In genomic region chr12:54229624-54230212, GRCh38 we compare ENCODE assay signal across 10 cellular contexts. TPM values are rescaled to one million over a fixed set of nuclear protein-coding genes. Genes with fewer than 3 reads are reported as not detected.
DNase-seq lines count a peak whose midpoint lies in the region; ATAC-seq and TF ChIP-seq lines count a peak whose summit lies in the region.
"Had no signal": no experiment of that assay in that cellular context is flagged by ENCODE, and none has a peak within 500 bp of the region (broad histone marks: within the 10 kb centered on the region; RNA-seq: fewer than 3 reads in every experiment).

No MANE protein-coding gene starts in this region.

- no peak for TF ChIP-seq POLR2A in tibial nerve (IDR thresholded peaks at IDR 0.05)

- peaks cover 0 to 36% (median 2%) of the 10 kb centered on the region in 4 donors for H3K4me1 ChIP-seq in tibial nerve

- peak in 1 of 2 donors; percentile 62 for TF ChIP-seq EP300 in tibial nerve (IDR thresholded peaks at IDR 0.05)

- WGBS in tibial nerve, 2 donors, result 43 to 48% methylated on average over 4 of the region's 4 CpGs

- ATAC-seq in GM19397 (IDR thresholded peaks at IDR 0.05; ENCODE audit: unreplicated experiment) (no peak), HG02759 (IDR thresholded peaks at IDR 0.05; ENCODE audit: unreplicated experiment) (no peak)

- DNase-seq in HT1080 (ENCODE audit: low read depth) (peak; percentile 91), brain microvascular endothelial cell (peak; percentile 94), left kidney (ENCODE audit: low read depth, low spot score) (peak; percentile 97), tibial nerve (ENCODE audit: low spot score in 2 of 2) (no peak), SKM-1 (lab: John Stamatoyannopoulos, UW; ENCODE audit: unreplicated experiment) (no peak), NCI-H1105 (lab: John Stamatoyannopoulos, UW) (no peak)
- DNase-seq: activated naive CD4-positive, alpha-beta T cell treated with anti-CD3 and anti-CD28 coated beads for 36 hours; NCI-H345 had no signal

- no peak overlapping the region for H3K4me3 ChIP-seq in brain microvascular endothelial cell (ENCODE audit: low read depth, low read length)
- no peak overlapping the region for H3K4me3 ChIP-seq in tibial nerve

- in situ Hi-C loops in brain microvascular endothelial cell (cut with HindIII; ENCODE audit: low pct_ligation_motif_present, low sequenced_read_pairs), result no loop called here

- H3K36me3 ChIP-seq in brain microvascular endothelial cell (replicated peaks), result no peaks in the 10 kb centered on the region
- H3K36me3 ChIP-seq in tibial nerve, result no peaks in the 10 kb centered on the region

- H3K27ac ChIP-seq in brain microvascular endothelial cell (peak overlapping the region; percentile 65), tibial nerve (peak overlapping the region; percentile 4 to 91 (median 70))

- no peaks in the 10 kb centered on the region for H3K9me3 ChIP-seq in tibial nerve

- no peaks in the 10 kb centered on the region for H3K27me3 ChIP-seq in brain microvascular endothelial cell (replicated peaks)
- no peaks in the 10 kb centered on the region for H3K27me3 ChIP-seq in tibial nerve

- TF ChIP-seq CTCF in brain microvascular endothelial cell (IDR thresholded peaks at IDR 0.05; ENCODE audit: low read depth, low read length, missing control alignments) (no peak), tibial nerve (IDR thresholded peaks at IDR 0.05) (no peak)

RNA-seq across cellular contexts. Expression of gene SMUG1, which starts 40.9 kb away (rescaled TPM):
- 90.4 and 101 TPM in 2 replicates for total RNA-seq in HT1080 (2014; rRNA removed; shearing (Covaris generic))
- 65.2 and 68.2 TPM in 2 replicates for polyA plus RNA-seq in HT1080 (2015; cell fraction: cytosol; rRNA removed)
- 87.2 and 103 TPM in 2 replicates for polyA plus RNA-seq in HT1080 (2015; cell fraction: nucleus; rRNA removed)
- 10 to 100 TPM; 31.5 to 55.5 (median 36.3) TPM for total RNA-seq in tibial nerve

RNA-seq across cellular contexts. Expression of gene CBX5, which starts 50.2 kb away (rescaled TPM):
- 55.9 and 67.6 TPM in 2 replicates for total RNA-seq in HT1080 (2014; rRNA removed; shearing (Covaris generic))
- 30.8 and 34.9 TPM in 2 replicates for polyA plus RNA-seq in HT1080 (2015; cell fraction: cytosol; rRNA removed)
- 43.5 and 49.9 TPM in 2 replicates for polyA plus RNA-seq in HT1080 (2015; cell fraction: nucleus; rRNA removed)
- 10 to 100 TPM; 32.1 to 50.0 (median 42.4) TPM for total RNA-seq in tibial nerve

RNA-seq across cellular contexts. Expression of gene HNRNPA1, which starts 50.8 kb away (rescaled TPM):
- 500 and 660 TPM in 2 replicates for total RNA-seq in HT1080 (2014; rRNA removed; shearing (Covaris generic))
- polyA plus RNA-seq in HT1080 (2015; cell fraction: cytosol; rRNA removed), result 1,998 and 2,963 TPM in 2 replicates
- polyA plus RNA-seq in HT1080 (2015; cell fraction: nucleus; rRNA removed), result 1,635 and 2,052 TPM in 2 replicates
- 100 to 1,000 TPM; 450 to 769 (median 570) TPM for total RNA-seq in tibial nerve

Comparison
In these comparisons a context has a peak if more than half of its experiments do, and no peak if none do; other contexts are left out.
1. DNase-seq: peak in HT1080 (single experiment), brain microvascular endothelial cell (single experiment) and left kidney (single experiment); none in tibial nerve (0 of 2), SKM-1 (single experiment) and NCI-H1105 (single experiment).